2 cellular contexts compared by ENCODE assay signal in genomic region chr2:37323770-37324535, GRCh38.
TF ChIP-seq lines count a peak whose summit lies in the region.

No MANE protein-coding gene starts in this region.

TF ChIP-seq in IMR-90, 13 proteins besides CTCF, POLR2A, EP300 and RAD21 (continued from another document):
- TF ChIP-seq ELK1 (IDR thresholded peaks at IDR 0.05; ENCODE audit: borderline replicate concordance, low read depth, low read length), result no peak

TF ChIP-seq in liver, 16 proteins besides CTCF, POLR2A, EP300 and RAD21 (continued from another document):
- TF ChIP-seq YY1 (IDR thresholded peaks at IDR 0.05) (no peak), MAX (IDR thresholded peaks at IDR 0.05) (no peak), HNF4A (conservative IDR thresholded peaks at IDR 0.05) (no peak), HNF4G (IDR thresholded peaks at IDR 0.05) (no peak), NR2F2 (IDR thresholded peaks at IDR 0.05) (no peak), REST (IDR thresholded peaks at IDR 0.05) (no peak)
